ENCODE assay signal across 2 cellular contexts in the genomic region with DNA sequence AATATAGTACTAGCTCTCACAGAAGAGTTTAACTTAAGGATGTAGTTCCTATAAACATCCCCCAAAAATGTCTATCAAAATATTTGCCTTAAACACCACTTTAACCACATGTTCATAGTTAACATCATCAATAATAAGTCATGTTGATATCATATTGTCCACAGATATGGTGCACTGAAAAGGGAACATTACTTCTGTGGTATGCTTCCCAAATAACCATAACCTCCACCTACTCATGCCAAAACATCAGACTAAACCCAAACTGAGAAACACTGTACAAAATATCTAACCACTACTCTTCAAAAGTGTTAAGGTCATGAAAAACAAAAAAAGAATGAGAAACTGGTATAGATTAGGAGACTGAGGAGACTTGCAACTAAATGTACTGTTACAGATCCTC.
TF ChIP-seq lines count a peak whose summit lies in the region.

No MANE protein-coding gene starts in this region.

TF ChIP-seq in IMR-90, 13 proteins besides CTCF, POLR2A, EP300 and RAD21:
- TF ChIP-seq NFE2L2 (IDR thresholded peaks at IDR 0.05; ENCODE audit: low read depth, low read length): no peak
- TF ChIP-seq, protein P1, sequence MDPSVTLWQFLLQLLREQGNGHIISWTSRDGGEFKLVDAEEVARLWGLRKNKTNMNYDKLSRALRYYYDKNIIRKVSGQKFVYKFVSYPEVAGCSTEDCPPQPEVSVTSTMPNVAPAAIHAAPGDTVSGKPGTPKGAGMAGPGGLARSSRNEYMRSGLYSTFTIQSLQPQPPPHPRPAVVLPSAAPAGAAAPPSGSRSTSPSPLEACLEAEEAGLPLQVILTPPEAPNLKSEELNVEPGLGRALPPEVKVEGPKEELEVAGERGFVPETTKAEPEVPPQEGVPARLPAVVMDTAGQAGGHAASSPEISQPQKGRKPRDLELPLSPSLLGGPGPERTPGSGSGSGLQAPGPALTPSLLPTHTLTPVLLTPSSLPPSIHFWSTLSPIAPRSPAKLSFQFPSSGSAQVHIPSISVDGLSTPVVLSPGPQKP (IDR thresholded peaks at IDR 0.05; ENCODE audit: borderline replicate concordance, low read depth, low read length): no peak
- no peak for TF ChIP-seq MXI1 (IDR thresholded peaks at IDR 0.05; ENCODE audit: borderline replicate concordance, low read depth, low read length)
- no peak for TF ChIP-seq BHLHE40 (IDR thresholded peaks at IDR 0.05; ENCODE audit: low read depth, low read length)
- TF ChIP-seq, protein P2, sequence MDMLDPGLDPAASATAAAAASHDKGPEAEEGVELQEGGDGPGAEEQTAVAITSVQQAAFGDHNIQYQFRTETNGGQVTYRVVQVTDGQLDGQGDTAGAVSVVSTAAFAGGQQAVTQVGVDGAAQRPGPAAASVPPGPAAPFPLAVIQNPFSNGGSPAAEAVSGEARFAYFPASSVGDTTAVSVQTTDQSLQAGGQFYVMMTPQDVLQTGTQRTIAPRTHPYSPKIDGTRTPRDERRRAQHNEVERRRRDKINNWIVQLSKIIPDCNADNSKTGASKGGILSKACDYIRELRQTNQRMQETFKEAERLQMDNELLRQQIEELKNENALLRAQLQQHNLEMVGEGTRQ (IDR thresholded peaks at IDR 0.05; ENCODE audit: low read depth, low read length): no peak
- TF ChIP-seq MAZ (IDR thresholded peaks at IDR 0.05; ENCODE audit: borderline replicate concordance, low read depth, low read length): no peak
- TF ChIP-seq CHD1 (IDR thresholded peaks at IDR 0.05; ENCODE audit: low read depth, low read length): no peak
- no peak for TF ChIP-seq CEBPB (IDR thresholded peaks at IDR 0.05; ENCODE audit: low read depth, low read length)
- TF ChIP-seq RCOR1 (IDR thresholded peaks at IDR 0.05; ENCODE audit: insufficient replicate concordance, low read length): no peak
- TF ChIP-seq MAFK (IDR thresholded peaks at IDR 0.05; ENCODE audit: low read depth, low read length): no peak
- no peak for TF ChIP-seq SMC3 (IDR thresholded peaks at IDR 0.05; ENCODE audit: low read depth, low read length)
- TF ChIP-seq RFX5 (IDR thresholded peaks at IDR 0.05; ENCODE audit: low read depth, low read length): no peak
- no peak for TF ChIP-seq FOS (IDR thresholded peaks at IDR 0.05; ENCODE audit: low read depth, low read length)

TF ChIP-seq in SK-N-SH treated with all-trans-retinoic acid at 6 μM for 48 hours, 23 proteins besides CTCF, POLR2A, EP300 and RAD21:
- TF ChIP-seq ZNF70 (CRISPR knock-in tag; IDR thresholded peaks at IDR 0.05): no peak
- no peak for TF ChIP-seq GLIS3 (CRISPR knock-in tag; IDR thresholded peaks at IDR 0.05)
